ENCODE assay signal across 1 cellular context in the genomic region with DNA sequence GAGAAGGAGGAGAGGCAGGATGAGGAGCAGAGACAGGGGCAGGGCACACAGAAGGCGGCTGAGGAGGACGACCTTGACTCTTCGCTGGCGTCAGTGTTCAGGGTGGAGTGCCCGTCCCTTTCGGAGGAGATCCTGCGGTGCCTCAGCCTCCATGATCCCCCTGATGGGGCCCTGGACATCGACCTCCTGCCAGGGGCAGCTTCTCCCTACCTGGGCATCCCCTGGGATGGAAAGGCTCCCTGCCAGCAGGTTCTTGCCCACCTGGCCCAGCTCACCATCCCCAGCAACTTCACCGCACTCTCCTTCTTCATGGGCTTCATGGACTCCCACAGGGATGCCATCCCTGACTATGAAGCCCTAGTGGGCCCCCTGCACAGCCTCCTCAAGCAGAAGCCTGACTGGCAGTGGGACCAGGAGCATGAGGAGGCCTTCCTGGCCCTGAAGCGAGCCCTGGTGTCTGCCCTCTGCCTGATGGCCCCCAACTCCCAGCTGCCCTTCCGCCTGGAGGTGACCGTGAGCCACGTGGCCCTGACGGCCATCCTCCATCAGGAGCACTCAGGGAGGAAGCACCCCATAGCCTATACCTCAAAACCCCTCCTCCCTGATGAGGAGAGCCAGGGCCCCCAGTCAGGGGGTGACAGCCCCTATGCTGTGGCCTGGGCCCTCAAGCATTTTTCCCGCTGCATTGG.
TF ChIP-seq lines count a peak whose summit lies in the region.

No MANE protein-coding gene starts in this region.

TF ChIP-seq in HepG2, 621 proteins besides CTCF, POLR2A, EP300 and RAD21:
- TF ChIP-seq ZNF776 (CRISPR knock-in tag; IDR thresholded peaks at IDR 0.05) (no peak), AHR (CRISPR knock-in tag; IDR thresholded peaks at IDR 0.05) (no peak), ZSCAN30 (CRISPR knock-in tag; IDR thresholded peaks at IDR 0.05) (no peak), AGO1 (IDR thresholded peaks at IDR 0.05; ENCODE audit: low read depth, low read length, poor library complexity, severe bottlenecking) (no peak), ZNF460 (CRISPR knock-in tag; IDR thresholded peaks at IDR 0.05; ENCODE audit: borderline replicate concordance) (no peak), ZBTB42 (CRISPR knock-in tag; IDR thresholded peaks at IDR 0.05) (peak; percentile 26; the same call in 1 of the 2 replicates), ZNF768 (CRISPR knock-in tag; IDR thresholded peaks at IDR 0.05) (0 out of 2 replicates have a peak, but pooled peaks have one; percentile 13), KDM3A (CRISPR knock-in tag; IDR thresholded peaks at IDR 0.05; ENCODE audit: low read depth) (no peak), NFE2 (CRISPR knock-in tag; IDR thresholded peaks at IDR 0.05) (no peak), ZNF30 (CRISPR knock-in tag; IDR thresholded peaks at IDR 0.05) (no peak), PAX8 (CRISPR knock-in tag; IDR thresholded peaks at IDR 0.05; ENCODE audit: borderline replicate concordance) (no peak), BRD4 (CRISPR knock-in tag; IDR thresholded peaks at IDR 0.05) (no peak), PRPF4 (IDR thresholded peaks at IDR 0.05; ENCODE audit: low read depth, low read length, poor library complexity, severe bottlenecking) (no peak), ZNF468 (CRISPR knock-in tag; IDR thresholded peaks at IDR 0.05) (no peak), MEF2D (CRISPR knock-in tag; IDR thresholded peaks at IDR 0.05) (no peak), ZZZ3 (CRISPR knock-in tag; IDR thresholded peaks at IDR 0.05; ENCODE audit: borderline replicate concordance) (no peak), ZNF235 (CRISPR knock-in tag; IDR thresholded peaks at IDR 0.05; ENCODE audit: borderline replicate concordance) (no peak), FOXK2 (IDR thresholded peaks at IDR 0.05) (no peak), PTBP1 (IDR thresholded peaks at IDR 0.05; ENCODE audit: low read depth, low read length, poor library complexity, severe bottlenecking) (no peak), SNRNP70 (IDR thresholded peaks at IDR 0.05; ENCODE audit: low read depth, low read length) (no peak), SATB2 (CRISPR knock-in tag; IDR thresholded peaks at IDR 0.05) (no peak), KDM4B (CRISPR knock-in tag; IDR thresholded peaks at IDR 0.05) (no peak), MZF1 (CRISPR knock-in tag; IDR thresholded peaks at IDR 0.05; ENCODE audit: borderline replicate concordance) (no peak), ZBTB38 (CRISPR knock-in tag; IDR thresholded peaks at IDR 0.05) (no peak), NFKB2 (CRISPR knock-in tag; IDR thresholded peaks at IDR 0.05; ENCODE audit: borderline replicate concordance) (0 out of 2 replicates have a peak, but pooled peaks have one; percentile 12), MEIS1 (CRISPR knock-in tag; IDR thresholded peaks at IDR 0.05; ENCODE audit: borderline replicate concordance) (no peak)
- TF ChIP-seq, protein P1, sequence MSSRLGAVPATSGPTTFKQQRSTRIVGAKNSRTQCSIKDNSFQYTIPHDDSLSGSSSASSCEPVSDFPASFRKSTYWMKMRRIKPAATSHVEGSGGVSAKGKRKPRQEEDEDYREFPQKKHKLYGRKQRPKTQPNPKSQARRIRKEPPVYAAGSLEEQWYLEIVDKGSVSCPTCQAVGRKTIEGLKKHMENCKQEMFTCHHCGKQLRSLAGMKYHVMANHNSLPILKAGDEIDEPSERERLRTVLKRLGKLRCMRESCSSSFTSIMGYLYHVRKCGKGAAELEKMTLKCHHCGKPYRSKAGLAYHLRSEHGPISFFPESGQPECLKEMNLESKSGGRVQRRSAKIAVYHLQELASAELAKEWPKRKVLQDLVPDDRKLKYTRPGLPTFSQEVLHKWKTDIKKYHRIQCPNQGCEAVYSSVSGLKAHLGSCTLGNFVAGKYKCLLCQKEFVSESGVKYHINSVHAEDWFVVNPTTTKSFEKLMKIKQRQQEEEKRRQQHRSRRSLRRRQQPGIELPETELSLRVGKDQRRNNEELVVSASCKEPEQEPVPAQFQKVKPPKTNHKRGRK (CRISPR knock-in tag; IDR thresholded peaks at IDR 0.05), result no peak
- TF ChIP-seq, protein P2, sequence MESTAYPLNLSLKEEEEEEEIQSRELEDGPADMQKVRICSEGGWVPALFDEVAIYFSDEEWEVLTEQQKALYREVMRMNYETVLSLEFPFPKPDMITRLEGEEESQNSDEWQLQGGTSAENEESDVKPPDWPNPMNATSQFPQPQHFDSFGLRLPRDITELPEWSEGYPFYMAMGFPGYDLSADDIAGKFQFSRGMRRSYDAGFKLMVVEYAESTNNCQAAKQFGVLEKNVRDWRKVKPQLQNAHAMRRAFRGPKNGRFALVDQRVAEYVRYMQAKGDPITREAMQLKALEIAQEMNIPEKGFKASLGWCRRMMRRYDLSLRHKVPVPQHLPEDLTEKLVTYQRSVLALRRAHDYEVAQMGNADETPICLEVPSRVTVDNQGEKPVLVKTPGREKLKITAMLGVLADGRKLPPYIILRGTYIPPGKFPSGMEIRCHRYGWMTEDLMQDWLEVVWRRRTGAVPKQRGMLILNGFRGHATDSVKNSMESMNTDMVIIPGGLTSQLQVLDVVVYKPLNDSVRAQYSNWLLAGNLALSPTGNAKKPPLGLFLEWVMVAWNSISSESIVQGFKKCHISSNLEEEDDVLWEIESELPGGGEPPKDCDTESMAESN (CRISPR knock-in tag; conservative IDR thresholded peaks at IDR 0.05), result no peak
- TF ChIP-seq, protein P3, sequence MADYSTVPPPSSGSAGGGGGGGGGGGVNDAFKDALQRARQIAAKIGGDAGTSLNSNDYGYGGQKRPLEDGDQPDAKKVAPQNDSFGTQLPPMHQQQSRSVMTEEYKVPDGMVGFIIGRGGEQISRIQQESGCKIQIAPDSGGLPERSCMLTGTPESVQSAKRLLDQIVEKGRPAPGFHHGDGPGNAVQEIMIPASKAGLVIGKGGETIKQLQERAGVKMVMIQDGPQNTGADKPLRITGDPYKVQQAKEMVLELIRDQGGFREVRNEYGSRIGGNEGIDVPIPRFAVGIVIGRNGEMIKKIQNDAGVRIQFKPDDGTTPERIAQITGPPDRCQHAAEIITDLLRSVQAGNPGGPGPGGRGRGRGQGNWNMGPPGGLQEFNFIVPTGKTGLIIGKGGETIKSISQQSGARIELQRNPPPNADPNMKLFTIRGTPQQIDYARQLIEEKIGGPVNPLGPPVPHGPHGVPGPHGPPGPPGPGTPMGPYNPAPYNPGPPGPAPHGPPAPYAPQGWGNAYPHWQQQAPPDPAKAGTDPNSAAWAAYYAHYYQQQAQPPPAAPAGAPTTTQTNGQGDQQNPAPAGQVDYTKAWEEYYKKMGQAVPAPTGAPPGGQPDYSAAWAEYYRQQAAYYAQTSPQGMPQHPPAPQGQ (CRISPR knock-in tag; IDR thresholded peaks at IDR 0.05; ENCODE audit: borderline replicate concordance), result no peak
- TF ChIP-seq, protein P4, sequence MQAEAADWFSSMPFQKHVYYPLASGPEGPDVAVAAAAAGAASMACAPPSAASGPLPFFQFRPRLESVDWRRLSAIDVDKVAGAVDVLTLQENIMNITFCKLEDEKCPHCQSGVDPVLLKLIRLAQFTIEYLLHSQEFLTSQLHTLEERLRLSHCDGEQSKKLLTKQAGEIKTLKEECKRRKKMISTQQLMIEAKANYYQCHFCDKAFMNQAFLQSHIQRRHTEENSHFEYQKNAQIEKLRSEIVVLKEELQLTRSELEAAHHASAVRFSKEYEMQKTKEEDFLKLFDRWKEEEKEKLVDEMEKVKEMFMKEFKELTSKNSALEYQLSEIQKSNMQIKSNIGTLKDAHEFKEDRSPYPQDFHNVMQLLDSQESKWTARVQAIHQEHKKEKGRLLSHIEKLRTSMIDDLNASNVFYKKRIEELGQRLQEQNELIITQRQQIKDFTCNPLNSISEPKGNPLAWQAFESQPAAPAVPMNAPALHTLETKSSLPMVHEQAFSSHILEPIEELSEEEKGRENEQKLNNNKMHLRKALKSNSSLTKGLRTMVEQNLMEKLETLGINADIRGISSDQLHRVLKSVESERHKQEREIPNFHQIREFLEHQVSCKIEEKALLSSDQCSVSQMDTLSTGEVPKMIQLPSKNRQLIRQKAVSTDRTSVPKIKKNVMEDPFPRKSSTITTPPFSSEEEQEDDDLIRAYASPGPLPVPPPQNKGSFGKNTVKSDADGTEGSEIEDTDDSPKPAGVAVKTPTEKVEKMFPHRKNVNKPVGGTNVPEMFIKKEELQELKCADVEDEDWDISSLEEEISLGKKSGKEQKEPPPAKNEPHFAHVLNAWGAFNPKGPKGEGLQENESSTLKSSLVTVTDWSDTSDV (CRISPR knock-in tag; IDR thresholded peaks at IDR 0.05), result 0 out of 2 replicates have a peak, but pooled peaks have one; percentile 44
- TF ChIP-seq, protein P5, sequence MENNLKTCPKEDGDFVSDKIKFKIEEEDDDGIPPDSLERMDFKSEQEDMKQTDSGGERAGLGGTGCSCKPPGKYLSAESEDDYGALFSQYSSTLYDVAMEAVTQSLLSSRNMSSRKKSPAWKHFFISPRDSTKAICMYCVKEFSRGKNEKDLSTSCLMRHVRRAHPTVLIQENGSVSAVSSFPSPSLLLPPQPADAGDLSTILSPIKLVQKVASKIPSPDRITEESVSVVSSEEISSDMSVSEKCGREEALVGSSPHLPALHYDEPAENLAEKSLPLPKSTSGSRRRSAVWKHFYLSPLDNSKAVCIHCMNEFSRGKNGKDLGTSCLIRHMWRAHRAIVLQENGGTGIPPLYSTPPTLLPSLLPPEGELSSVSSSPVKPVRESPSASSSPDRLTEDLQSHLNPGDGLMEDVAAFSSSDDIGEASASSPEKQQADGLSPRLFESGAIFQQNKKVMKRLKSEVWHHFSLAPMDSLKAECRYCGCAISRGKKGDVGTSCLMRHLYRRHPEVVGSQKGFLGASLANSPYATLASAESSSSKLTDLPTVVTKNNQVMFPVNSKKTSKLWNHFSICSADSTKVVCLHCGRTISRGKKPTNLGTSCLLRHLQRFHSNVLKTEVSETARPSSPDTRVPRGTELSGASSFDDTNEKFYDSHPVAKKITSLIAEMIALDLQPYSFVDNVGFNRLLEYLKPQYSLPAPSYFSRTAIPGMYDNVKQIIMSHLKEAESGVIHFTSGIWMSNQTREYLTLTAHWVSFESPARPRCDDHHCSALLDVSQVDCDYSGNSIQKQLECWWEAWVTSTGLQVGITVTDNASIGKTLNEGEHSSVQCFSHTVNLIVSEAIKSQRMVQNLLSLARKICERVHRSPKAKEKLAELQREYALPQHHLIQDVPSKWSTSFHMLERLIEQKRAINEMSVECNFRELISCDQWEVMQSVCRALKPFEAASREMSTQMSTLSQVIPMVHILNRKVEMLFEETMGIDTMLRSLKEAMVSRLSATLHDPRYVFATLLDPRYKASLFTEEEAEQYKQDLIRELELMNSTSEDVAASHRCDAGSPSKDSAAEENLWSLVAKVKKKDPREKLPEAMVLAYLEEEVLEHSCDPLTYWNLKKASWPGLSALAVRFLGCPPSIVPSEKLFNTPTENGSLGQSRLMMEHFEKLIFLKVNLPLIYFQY (CRISPR knock-in tag; IDR thresholded peaks at IDR 0.05; ENCODE audit: borderline replicate concordance), result no peak
- TF ChIP-seq, protein P6, sequence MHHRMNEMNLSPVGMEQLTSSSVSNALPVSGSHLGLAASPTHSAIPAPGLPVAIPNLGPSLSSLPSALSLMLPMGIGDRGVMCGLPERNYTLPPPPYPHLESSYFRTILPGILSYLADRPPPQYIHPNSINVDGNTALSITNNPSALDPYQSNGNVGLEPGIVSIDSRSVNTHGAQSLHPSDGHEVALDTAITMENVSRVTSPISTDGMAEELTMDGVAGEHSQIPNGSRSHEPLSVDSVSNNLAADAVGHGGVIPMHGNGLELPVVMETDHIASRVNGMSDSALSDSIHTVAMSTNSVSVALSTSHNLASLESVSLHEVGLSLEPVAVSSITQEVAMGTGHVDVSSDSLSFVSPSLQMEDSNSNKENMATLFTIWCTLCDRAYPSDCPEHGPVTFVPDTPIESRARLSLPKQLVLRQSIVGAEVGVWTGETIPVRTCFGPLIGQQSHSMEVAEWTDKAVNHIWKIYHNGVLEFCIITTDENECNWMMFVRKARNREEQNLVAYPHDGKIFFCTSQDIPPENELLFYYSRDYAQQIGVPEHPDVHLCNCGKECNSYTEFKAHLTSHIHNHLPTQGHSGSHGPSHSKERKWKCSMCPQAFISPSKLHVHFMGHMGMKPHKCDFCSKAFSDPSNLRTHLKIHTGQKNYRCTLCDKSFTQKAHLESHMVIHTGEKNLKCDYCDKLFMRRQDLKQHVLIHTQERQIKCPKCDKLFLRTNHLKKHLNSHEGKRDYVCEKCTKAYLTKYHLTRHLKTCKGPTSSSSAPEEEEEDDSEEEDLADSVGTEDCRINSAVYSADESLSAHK (CRISPR knock-in tag; IDR thresholded peaks at IDR 0.05; ENCODE audit: borderline replicate concordance), result no peak
